In genomic region chr7:21965318-21965717, GRCh38 we compare ENCODE assay signal across 29 cellular contexts. TPM values are rescaled to one million over a fixed set of nuclear protein-coding genes. Genes with fewer than 3 reads are reported as not detected.
DNase-seq lines count a peak whose midpoint lies in the region; ATAC-seq and TF ChIP-seq lines count a peak whose summit lies in the region.
"Had no signal": no experiment of that assay in that cellular context is flagged by ENCODE, and none has a peak within 500 bp of the region (broad histone marks: within the 10 kb centered on the region; RNA-seq: fewer than 3 reads in every experiment).

No MANE protein-coding gene starts in this region.

- no peaks in the 10 kb centered on the region for H3K9me2 ChIP-seq in OCI-LY7 (ENCODE audit: insufficient read depth, low read length)
- no peaks in the 10 kb centered on the region for H3K9me2 ChIP-seq in PC-3 (replicated peaks; ENCODE audit: low read length)

- POLR2A ChIA-PET in OCI-LY7 (lab: Charles Lee) (interaction anchor here (0.5 to 8.5 kb wide), 6 partner anchors 9 to 50 kb away, joined by 3 to 194 read pairs (median 5); partner anchors contain the start of gene CDCA7L), PC-3 (lab: Charles Lee; ENCODE audit: unreplicated experiment) (no interaction called here)

- H3K4me3 ChIP-seq in OCI-LY7 (ENCODE audit: low read depth, low read length, poor library complexity, severe bottlenecking) (peak overlapping the region; percentile 59), PC-3 (ENCODE audit: low read length) (no peak overlapping the region)
- H3K4me3 ChIP-seq: heart right ventricle, Peyer's patch, SJSA1, uterus had no signal

- TF ChIP-seq CTCF in OCI-LY7 (conservative IDR thresholded peaks at IDR 0.05; ENCODE audit: low read length) (no peak), PC-3 (conservative IDR thresholded peaks at IDR 0.05; ENCODE audit: low read depth, low read length) (no peak)

- H3K9ac ChIP-seq in PC-3 (ENCODE audit: low read length): no peak overlapping the region

- H3K4me1 ChIP-seq in OCI-LY7 (ENCODE audit: insufficient read depth, low read length, poor library complexity, severe bottlenecking) (peaks cover 66% of the 10 kb centered on the region), PC-3 (ENCODE audit: insufficient read depth, low read length) (peaks cover 7% of the 10 kb centered on the region)
- H3K4me1 ChIP-seq: uterus had no signal

- H3K27me3 Mint-ChIP-seq in memory B cell: no peaks in the 10 kb centered on the region

- no peaks in the 10 kb centered on the region for H3K27me3 ChIP-seq in PC-3 (ENCODE audit: low read length)
- H3K27me3 ChIP-seq: heart right ventricle, Peyer's patch, SJSA1, uterus had no signal

- peak overlapping the region; percentile 28 for H3K27ac Mint-ChIP-seq in memory B cell
- H3K27ac Mint-ChIP-seq: activated CD4-positive, alpha-beta memory T cell treated with anti-CD3 and anti-CD28 coated beads for 36 hours; activated naive CD4-positive, alpha-beta T cell treated with anti-CD3 and anti-CD28 coated beads, Interleukin-2, amount 50 U/mL, for 72 hours; activated T-helper 2 cell treated with anti-CD3 and anti-CD28 coated beads, Interferon-gamma antibody, Interleukin-2, Interleukin-4, amounts not matched to agents 10 μg/mL and 5 μg/mL and 100 μg/mL, durations not matched to agents 14 hours and 24 hours and 36 hours; CD4-positive, CD25-positive, alpha-beta regulatory T cell had no signal

- H4K20me1 ChIP-seq in OCI-LY7 (ENCODE audit: insufficient read depth, low read length) (no peaks in the 10 kb centered on the region), PC-3 (ENCODE audit: low read length) (no peaks in the 10 kb centered on the region)

- intact Hi-C loops in OCI-LY7 (cut with micrococcal nuclease; ENCODE audit: unreplicated experiment): no loop called here
- intact Hi-C loops in PC-3 (cut with micrococcal nuclease): no loop called here

- no peaks in the 10 kb centered on the region for H3K36me3 Mint-ChIP-seq in memory B cell
- H3K36me3 Mint-ChIP-seq: activated CD4-positive, alpha-beta memory T cell treated with anti-CD3 and anti-CD28 coated beads for 36 hours; activated naive CD4-positive, alpha-beta T cell treated with anti-CD3 and anti-CD28 coated beads, Interleukin-2, amount 50 U/mL, for 72 hours; CD4-positive, CD25-positive, alpha-beta regulatory T cell had no signal

- H3K79me2 ChIP-seq in OCI-LY7 (ENCODE audit: insufficient read depth, low read depth, low read length) (no peaks in the 10 kb centered on the region), PC-3 (ENCODE audit: low read length) (no peaks in the 10 kb centered on the region)

- H3K4me2 ChIP-seq in OCI-LY7 (ENCODE audit: low read length) (peak overlapping the region; percentile 71), PC-3 (ENCODE audit: low read length) (no peak overlapping the region)

- H3F3A ChIP-seq in PC-3 (ENCODE audit: low read length, unreplicated experiment): no peaks in the 10 kb centered on the region

- no TSS peak for BruUV-seq in OCI-LY7 (replicated peaks; lab: Mats Ljungman, UMichigan)
- BruUV-seq in PC-3 (replicated peaks; lab: Mats Ljungman, UMichigan): no TSS peak

- H3K36me3 ChIP-seq in OCI-LY7 (ENCODE audit: insufficient read depth, low read length) (no peaks in the 10 kb centered on the region; the same call in 1 of the 2 replicates), PC-3 (ENCODE audit: low read depth, low read length) (no peaks in the 10 kb centered on the region)
- H3K36me3 ChIP-seq: heart right ventricle, Peyer's patch, SJSA1, uterus had no signal

- CTCF ChIA-PET in OCI-LY7 (lab: Charles Lee; ENCODE audit: unreplicated experiment) (interaction anchor here (1.3 kb wide), 1 partner anchor 19 kb away, joined by 5 read pairs; the partner anchor contains the start of gene CDCA7L), PC-3 (lab: Charles Lee) (no interaction called here)

- peaks cover 26% of the 10 kb centered on the region for H3K4me1 Mint-ChIP-seq in memory B cell

- no peak for ATAC-seq in memory B cell (ENCODE audit: low read depth)
- no peak for ATAC-seq in GM19467 (IDR thresholded peaks at IDR 0.05; ENCODE audit: unreplicated experiment)
- no peak for ATAC-seq in GM18511 (IDR thresholded peaks at IDR 0.05; ENCODE audit: unreplicated experiment)
- no peak for ATAC-seq in PC-3
- ATAC-seq: activated naive CD4-positive, alpha-beta T cell treated with anti-CD3 and anti-CD28 coated beads, Interleukin-2, amount 50 U/mL, for 72 hours; esophagus mucosa; heart right ventricle; left cardiac atrium; right cardiac atrium had no signal

- peak; percentile 27 to 37 for DNase-seq in NOMO-1 (lab: John Stamatoyannopoulos, UW; ENCODE audit: unreplicated experiment in 2 of 2)
- DNase-seq in NOMO-1 treated with dmso at 0.1 percent for 144 hours (lab: John Stamatoyannopoulos, UW; ENCODE audit: unreplicated experiment): no peak
- no peak for DNase-seq in OCI-LY7 (ENCODE audit: low spot score)
- no peak for DNase-seq in memory B cell (ENCODE audit: low spot score in 2 of 2)
- no peak for DNase-seq in NCI-H2029 treated with DMSO at 0.1 percent for 48 hours (lab: John Stamatoyannopoulos, UW)
- no peak for DNase-seq in PC-3
- DNase-seq: 8988T; activated CD4-positive, alpha-beta memory T cell treated with anti-CD3 and anti-CD28 coated beads for 36 hours; activated CD4-positive, CD25-positive, alpha-beta regulatory T cell treated with anti-CD3 and anti-CD28 coated beads, Interleukin-2, amount 50 U/mL, for 72 hours; CD4-positive, CD25-positive, alpha-beta regulatory T cell; foreskin melanocyte; heart right ventricle; KBM-7; left cardiac atrium; mammary epithelial cell; MM.1S; NCI-H1436 treated with DMSO at 0.1 percent for 48 hours; NCI-H446; Peyer's patch; posterior cingulate gyrus; right cardiac atrium; stimulated activated CD4-positive, alpha-beta T cell treated with anti-CD3 and anti-CD28 coated beads, Interleukin-2, amount 100 ng/mL, for 48 hours; uterus had no signal

- H3K27ac ChIP-seq in OCI-LY7 (ENCODE audit: low read depth, low read length, poor library complexity, severe bottlenecking): peak overlapping the region; percentile 91
- H3K27ac ChIP-seq in PC-3 (ENCODE audit: low read length): no peak overlapping the region
- H3K27ac ChIP-seq: heart right ventricle, Peyer's patch, SJSA1, uterus had no signal

- H3K9me3 Mint-ChIP-seq in memory B cell: no peaks in the 10 kb centered on the region
- H3K9me3 Mint-ChIP-seq: activated CD4-positive, alpha-beta memory T cell treated with anti-CD3 and anti-CD28 coated beads for 36 hours; activated naive CD4-positive, alpha-beta T cell treated with anti-CD3 and anti-CD28 coated beads, Interleukin-2, amount 50 U/mL, for 72 hours; activated T-helper 2 cell treated with anti-CD3 and anti-CD28 coated beads, Interferon-gamma antibody, Interleukin-2, Interleukin-4, amounts not matched to agents 10 μg/mL and 5 μg/mL and 100 μg/mL, durations not matched to agents 14 hours and 24 hours and 36 hours; CD4-positive, CD25-positive, alpha-beta regulatory T cell had no signal

- H3K4me3 Mint-ChIP-seq in memory B cell: no peak overlapping the region
- H3K4me3 Mint-ChIP-seq: activated CD4-positive, alpha-beta memory T cell treated with anti-CD3 and anti-CD28 coated beads for 36 hours; CD4-positive, CD25-positive, alpha-beta regulatory T cell had no signal

- H3K9me3 ChIP-seq in OCI-LY7 (ENCODE audit: low read length): peaks cover under 1% of the 10 kb centered on the region; the same call in 1 of the 2 replicates
- H3K9me3 ChIP-seq in PC-3 (ENCODE audit: low read length): no peaks in the 10 kb centered on the region
- H3K9me3 ChIP-seq: heart right ventricle, Peyer's patch, SJSA1, uterus had no signal

- peak overlapping the region; percentile 95 for H2AFZ ChIP-seq in OCI-LY7 (ENCODE audit: low read length)
- H2AFZ ChIP-seq in PC-3 (ENCODE audit: low read length): no peak overlapping the region

RNA-seq across cellular contexts. Expression of gene CDCA7L, which starts 19.6 kb away (rescaled TPM):
- 155 and 157 TPM in 2 replicates for total RNA-seq in OCI-LY7 (2014; rRNA removed; shearing (Covaris generic))
- 173 and 175 TPM in 2 replicates for total RNA-seq in OCI-LY7 (2022)
- 59.9 and 78.4 TPM in 2 replicates for total RNA-seq in PC-3 (2014; rRNA removed)

Comparison
In these comparisons a context has a peak if more than half of its experiments do, and no peak if none do; other contexts are left out.
1. DNase-seq: peak in NOMO-1 (2 of 2); none in NOMO-1 treated with dmso at 0.1 percent for 144 hours (single experiment), OCI-LY7 (single experiment), memory B cell (0 of 2), NCI-H2029 treated with DMSO at 0.1 percent for 48 hours (single experiment) and PC-3 (single experiment).